Comparison of ENCODE assay signal across 8 cellular contexts in genomic region chr20:49982072-49982345, GRCh38. TPM values are rescaled to one million over a fixed set of nuclear protein-coding genes. Genes with fewer than 3 reads are reported as not detected.
DNase-seq lines count a peak whose midpoint lies in the region; ATAC-seq and TF ChIP-seq lines count a peak whose summit lies in the region.

No MANE protein-coding gene starts in this region.

- no peaks in the 10 kb centered on the region for H3K36me3 Mint-ChIP-seq in CD4-positive, alpha-beta memory T cell
- no peaks in the 10 kb centered on the region for H3K36me3 Mint-ChIP-seq in neural progenitor cell

- peak overlapping the region; percentile 14 to 75 (median 65) for H3K4me3 Mint-ChIP-seq in CD4-positive, alpha-beta memory T cell
- H3K4me3 Mint-ChIP-seq in neural progenitor cell = peak overlapping the region; percentile 78

- H3K9me3 ChIP-seq in CD4-positive, alpha-beta memory T cell (ENCODE audit: control insufficient read depth in 1 of 2, low read length in 2 of 2) = no peaks in the 10 kb centered on the region
- no peaks in the 10 kb centered on the region for H3K9me3 ChIP-seq in MM.1S (replicated peaks; ENCODE audit: insufficient read depth, low read length)
- no peaks in the 10 kb centered on the region for H3K9me3 ChIP-seq in duodenal mucosa (ENCODE audit: control insufficient read depth in 1 of 2, low read length in 2 of 2)
- H3K9me3 ChIP-seq in neural progenitor cell (ENCODE audit: low read depth) = no peaks in the 10 kb centered on the region

- CTCF ChIA-PET in CD4-positive, alpha-beta memory T cell (lab: Charles Lee; ENCODE audit: partially characterized antibody) = interaction anchor here (0.8 to 18.5 kb wide), 7 partner anchors 10 to 194 kb away, joined by 3 to 265 read pairs (median 4); no protein-coding TSS in a partner anchor

- H3K27me3 Mint-ChIP-seq in CD4-positive, alpha-beta memory T cell = no peaks in the 10 kb centered on the region
- H3K27me3 Mint-ChIP-seq in neural progenitor cell (ENCODE audit: insufficient read depth, low read depth) = peaks cover 22% of the 10 kb centered on the region

- H3K79me2 ChIP-seq in MM.1S (ENCODE audit: low read length) (no peaks in the 10 kb centered on the region), neural progenitor cell (ENCODE audit: low read depth) (peaks cover 16% of the 10 kb centered on the region)

- H3K36me3 ChIP-seq in CD4-positive, alpha-beta memory T cell (ENCODE audit: insufficient read depth, low read length) = no peaks in the 10 kb centered on the region
- no peaks in the 10 kb centered on the region for H3K36me3 ChIP-seq in MM.1S (replicated peaks; ENCODE audit: insufficient read depth, low read length)
- H3K36me3 ChIP-seq in duodenal mucosa (ENCODE audit: control insufficient read depth in 1 of 2, insufficient read depth in 2 of 2, low read length in 2 of 2) = no peaks in the 10 kb centered on the region
- H3K36me3 ChIP-seq in neural progenitor cell = no peaks in the 10 kb centered on the region

- no peaks in the 10 kb centered on the region for H3K27me3 ChIP-seq in CD4-positive, alpha-beta memory T cell (ENCODE audit: insufficient read depth, low read length)
- H3K27me3 ChIP-seq in MM.1S (replicated peaks; ENCODE audit: insufficient read depth, low read length) (no peaks in the 10 kb centered on the region), duodenal mucosa (ENCODE audit: control insufficient read depth in 1 of 2, insufficient read depth in 2 of 2, low read length in 2 of 2) (peaks cover 0 to 17% of the 10 kb centered on the region in 2 donors), neural progenitor cell (peaks cover 25% of the 10 kb centered on the region)

- H4K20me1 ChIP-seq in MM.1S (ENCODE audit: insufficient read depth, low read length) (no peaks in the 10 kb centered on the region), neural progenitor cell (ENCODE audit: low read depth) (peaks cover 13% of the 10 kb centered on the region)

- DNase-seq in CD4-positive, alpha-beta memory T cell = no peak
- DNase-seq in MM.1S (no peak), neural progenitor cell (ENCODE audit: low spot score) (no peak), Kasumi-1 (lab: John Stamatoyannopoulos, UW) (no peak), H4 (ENCODE audit: low spot score) (no peak), DMS 273 treated with DMSO at 0.1 percent for 48 hours (lab: John Stamatoyannopoulos, UW) (no peak)

- no peaks in the 10 kb centered on the region for H3K9me3 Mint-ChIP-seq in CD4-positive, alpha-beta memory T cell
- no peaks in the 10 kb centered on the region for H3K9me3 Mint-ChIP-seq in neural progenitor cell

- H3K4me1 ChIP-seq in CD4-positive, alpha-beta memory T cell (ENCODE audit: insufficient read depth, low read length) = peaks cover 20% of the 10 kb centered on the region
- H3K4me1 ChIP-seq in MM.1S (ENCODE audit: low read length) = peaks cover 3% of the 10 kb centered on the region
- H3K4me1 ChIP-seq in duodenal mucosa (ENCODE audit: control insufficient read depth in 1 of 2, insufficient read depth in 2 of 2, low read length in 2 of 2) = peaks cover 25 to 36% of the 10 kb centered on the region in 2 donors
- H3K4me1 ChIP-seq in neural progenitor cell = peaks cover 54% of the 10 kb centered on the region

- TF ChIP-seq CTCF in MM.1S (IDR thresholded peaks at IDR 0.05; ENCODE audit: low read length) = no peak
- TF ChIP-seq CTCF in neural progenitor cell (IDR thresholded peaks at IDR 0.05) = no peak

- ATAC-seq in GM21529 (IDR thresholded peaks at IDR 0.05; ENCODE audit: unreplicated experiment) = no peak

- H3K27ac ChIP-seq in CD4-positive, alpha-beta memory T cell (ENCODE audit: low read depth, low read length) = no peak overlapping the region
- no peak overlapping the region for H3K27ac ChIP-seq in MM.1S (ENCODE audit: low read length)
- H3K27ac ChIP-seq in duodenal mucosa (ENCODE audit: low read depth, low read length) = no peak overlapping the region
- H3K27ac ChIP-seq in neural progenitor cell = no peak overlapping the region

- POLR2A ChIA-PET in CD4-positive, alpha-beta memory T cell (lab: Charles Lee; ENCODE audit: partially characterized antibody) = interaction anchor here (1.1 to 1.5 kb wide), 4 partner anchors 16 to 210 kb away, joined by 3 to 5 read pairs (median 3); no protein-coding TSS in a partner anchor

- H3K4me3 ChIP-seq in CD4-positive, alpha-beta memory T cell (ENCODE audit: low read length in 2 of 2) = peak overlapping the region in 1 of 2 donors; percentile 23
- peak overlapping the region; percentile 63 for H3K4me3 ChIP-seq in MM.1S (ENCODE audit: low read length)
- peak overlapping the region; percentile 52 to 57 for H3K4me3 ChIP-seq in duodenal mucosa (ENCODE audit: low read depth in 1 of 2, low read length in 2 of 2)
- peak overlapping the region; percentile 78 for H3K4me3 ChIP-seq in neural progenitor cell

- intact Hi-C loops in CD4-positive, alpha-beta memory T cell (cut with micrococcal nuclease) = loop anchor here (5.0 kb wide), 1 partner anchor 105 kb away; no protein-coding TSS in a partner anchor

- peak overlapping the region in 3 of 7 donors; percentile 2 to 61 (median 6) for H3K27ac Mint-ChIP-seq in CD4-positive, alpha-beta memory T cell
- H3K27ac Mint-ChIP-seq in neural progenitor cell = peak overlapping the region; percentile 10

- H3K9me2 ChIP-seq in MM.1S (replicated peaks; ENCODE audit: insufficient read depth, low read length) = no peaks in the 10 kb centered on the region

- H3K4me2 ChIP-seq in MM.1S (ENCODE audit: low read depth, low read length) (peak overlapping the region; percentile 99), neural progenitor cell (peak overlapping the region; percentile 75)

- H2AFZ ChIP-seq in MM.1S (ENCODE audit: low read length) = peak overlapping the region; percentile 93
- peak overlapping the region; percentile 36 for H2AFZ ChIP-seq in neural progenitor cell (replicated peaks)

- H3K9ac ChIP-seq in MM.1S (ENCODE audit: low read length) (peak overlapping the region; percentile 50; the same call in 1 of the 2 replicates), duodenal mucosa (ENCODE audit: low read depth in 1 of 2, low read length in 2 of 2) (peak overlapping the region; percentile 38 to 48), neural progenitor cell (no peak overlapping the region)

- H3F3A ChIP-seq in MM.1S (ENCODE audit: insufficient read depth, low read length) = no peaks in the 10 kb centered on the region
- H3F3A ChIP-seq in neural progenitor cell (ENCODE audit: low read depth) = peaks cover 47% of the 10 kb centered on the region

- H3K4me1 Mint-ChIP-seq in CD4-positive, alpha-beta memory T cell = peaks cover 9 to 33% (median 16%) of the 10 kb centered on the region in 4 donors
- peaks cover 61% of the 10 kb centered on the region for H3K4me1 Mint-ChIP-seq in neural progenitor cell

RNA-seq across cellular contexts. Expression of gene SNAI1, which starts 0.8 kb away (rescaled TPM):
- total RNA-seq in CD4-positive, alpha-beta memory T cell = under 1 TPM; 0.19 to 0.44 TPM
- under 1 TPM; 0.17 to 0.60 TPM for polyA plus RNA-seq in CD4-positive, alpha-beta memory T cell
- 1.1 and 4.0 TPM in 2 replicates for total RNA-seq in neural progenitor cell (ENCODE audit: low replicate concordance)
- 5.5 and 10.5 TPM in 2 replicates for total RNA-seq in H4 (2014; rRNA removed; shearing (Covaris generic))

RNA-seq across cellular contexts. Expression of gene RNF114, which starts 45.8 kb away (rescaled TPM):
- total RNA-seq in CD4-positive, alpha-beta memory T cell = 100 to 1,000 TPM in 1 of 2 experiments, 10 to 100 TPM in 1; 96.3 to 101 TPM
- polyA plus RNA-seq in CD4-positive, alpha-beta memory T cell = 100 to 1,000 TPM; 107 to 177 TPM
- 41.3 and 105 TPM in 2 replicates for total RNA-seq in neural progenitor cell (ENCODE audit: low replicate concordance)
- 152 and 183 TPM in 2 replicates for total RNA-seq in H4 (2014; rRNA removed; shearing (Covaris generic))
